14 cellular contexts compared by ENCODE assay signal in genomic region chr1:184889902-184890301, GRCh38.
DNase-seq lines count a peak whose midpoint lies in the region; ATAC-seq and TF ChIP-seq lines count a peak whose summit lies in the region.
"Had no signal": no experiment of that assay in that cellular context is flagged by ENCODE, and none has a peak within 500 bp of the region (broad histone marks: within the 10 kb centered on the region; RNA-seq: fewer than 3 reads in every experiment).

No MANE protein-coding gene starts in this region.

- no peak for TF ChIP-seq EP300 in sigmoid colon (IDR thresholded peaks at IDR 0.05)

- H3K4me3 Mint-ChIP-seq in effector memory CD8-positive, alpha-beta T cell = peak overlapping the region; percentile 18 to 75

- DNase-seq in ELR (ENCODE audit: low read depth) (peak; percentile 68), SJSA1 (ENCODE audit: low read depth in 1 of 2, low spot score in 2 of 2) (no peak), sigmoid colon (no peak), dorsolateral prefrontal cortex (no peak), spleen (no peak), NCI-H2081 treated with DMSO at 0.1 percent for 48 hours (lab: John Stamatoyannopoulos, UW) (no peak)
- no peak for DNase-seq in effector memory CD8-positive, alpha-beta T cell
- DNase-seq: cortex of kidney, glutamatergic neuron, KBM-7, NCI-H2081, ovary had no signal

- WGBS in sigmoid colon, 2 donors = 82 to 87% methylated on average over 3 of the region's 3 CpGs
- WGBS in spleen, 5 donors = 58 to 85% (median 80%) methylated on average over 3 of the region's 3 CpGs

- no peaks in the 10 kb centered on the region for H3K27me3 ChIP-seq in SJSA1 (replicated peaks)
- H3K27me3 ChIP-seq in sigmoid colon = no peaks in the 10 kb centered on the region
- H3K27me3 ChIP-seq in dorsolateral prefrontal cortex = peaks cover 0 to 3% (median 0%) of the 10 kb centered on the region in 45 donors
- no peaks in the 10 kb centered on the region for H3K27me3 ChIP-seq in spleen (replicated peaks in 1 of 7)
- H3K27me3 ChIP-seq: ovary had no signal

- H3K36me3 ChIP-seq in SJSA1 (peaks cover 10% of the 10 kb centered on the region; the same call in 1 of the 2 replicates), sigmoid colon (peaks cover 0 to 43% (median 2%) of the 10 kb centered on the region in 4 donors), spleen (peaks cover 0 to 32% (median 0%) of the 10 kb centered on the region in 6 donors)
- H3K36me3 ChIP-seq: ovary had no signal

- no peaks in the 10 kb centered on the region for H3K9me3 Mint-ChIP-seq in effector memory CD8-positive, alpha-beta T cell
- H3K9me3 Mint-ChIP-seq: activated T-cell treated with anti-CD3 and anti-CD28 coated beads, Interleukin-2, amount 50 U/mL, for 4 hours had no signal

- no peak for TF ChIP-seq CTCF in sigmoid colon (IDR thresholded peaks at IDR 0.05)
- TF ChIP-seq CTCF in dorsolateral prefrontal cortex (IDR thresholded peaks at IDR 0.05 in 54 of 56, conservative IDR thresholded peaks at IDR 0.05 in 2 of 56; ENCODE audit: low read depth in 1 of 56, partially characterized antibody in 56 of 56) = no peak
- no peak for TF ChIP-seq CTCF in spleen (IDR thresholded peaks at IDR 0.05 in 8 of 11, conservative IDR thresholded peaks at IDR 0.05 in 3 of 11)

- H3K36me3 Mint-ChIP-seq in effector memory CD8-positive, alpha-beta T cell (ENCODE audit: insufficient read depth) = peaks cover 15% of the 10 kb centered on the region

- H3K4me1 Mint-ChIP-seq in effector memory CD8-positive, alpha-beta T cell (ENCODE audit: low read depth in 2 of 2) = peaks cover 33 to 66% of the 10 kb centered on the region in 2 donors

- TF ChIP-seq POLR2A in sigmoid colon (IDR thresholded peaks at IDR 0.05) (no peak), spleen (IDR thresholded peaks at IDR 0.05) (no peak)

- H3K4me1 ChIP-seq in SJSA1 (replicated peaks) (peaks cover 33% of the 10 kb centered on the region), sigmoid colon (peaks cover 0 to 74% (median 64%) of the 10 kb centered on the region in 4 donors), spleen (peaks cover 0 to 33% (median 10%) of the 10 kb centered on the region in 6 donors)

- no peak overlapping the region for H3K4me3 ChIP-seq in SJSA1
- no peak overlapping the region for H3K4me3 ChIP-seq in sigmoid colon
- H3K4me3 ChIP-seq in dorsolateral prefrontal cortex = no peak overlapping the region
- H3K4me3 ChIP-seq in spleen = no peak overlapping the region

- ATAC-seq in effector memory CD8-positive, alpha-beta T cell (replicated peaks) = no peak
- ATAC-seq in HG03354 (IDR thresholded peaks at IDR 0.05; ENCODE audit: poor library complexity, severe bottlenecking, unreplicated experiment) = no peak

- intact Hi-C loops in sigmoid colon (cut with DNase I) (loop anchor here (10.0 kb wide), 1 partner anchor 65 kb away; no protein-coding TSS in a partner anchor), dorsolateral prefrontal cortex (cut with DNase I) (no loop called here), spleen (cut with DNase I; ENCODE audit: low total_unique reads) (no loop called here)

- H3K27ac Mint-ChIP-seq in effector memory CD8-positive, alpha-beta T cell = peak overlapping the region; percentile 99 to 100

- H3K27me3 Mint-ChIP-seq in effector memory CD8-positive, alpha-beta T cell = no peaks in the 10 kb centered on the region

- H3K27ac ChIP-seq in SJSA1 = peak overlapping the region; percentile 49; the same call in 1 of the 2 replicates
- H3K27ac ChIP-seq in sigmoid colon = peak overlapping the region; percentile 66 to 92 (median 80)
- H3K27ac ChIP-seq in dorsolateral prefrontal cortex = peak overlapping the region in 4 of 59 donors; percentile 11 to 26 (median 23)
- H3K27ac ChIP-seq in spleen = peak overlapping the region in 2 of 8 donors; percentile 20 to 52
- H3K27ac ChIP-seq: ovary had no signal

- no peaks in the 10 kb centered on the region for H3K9me3 ChIP-seq in SJSA1 (replicated peaks)
- H3K9me3 ChIP-seq in sigmoid colon = no peaks in the 10 kb centered on the region
- no peaks in the 10 kb centered on the region for H3K9me3 ChIP-seq in spleen
- H3K9me3 ChIP-seq: ovary had no signal
